10 cellular contexts compared by ENCODE assay signal in the genomic region with DNA sequence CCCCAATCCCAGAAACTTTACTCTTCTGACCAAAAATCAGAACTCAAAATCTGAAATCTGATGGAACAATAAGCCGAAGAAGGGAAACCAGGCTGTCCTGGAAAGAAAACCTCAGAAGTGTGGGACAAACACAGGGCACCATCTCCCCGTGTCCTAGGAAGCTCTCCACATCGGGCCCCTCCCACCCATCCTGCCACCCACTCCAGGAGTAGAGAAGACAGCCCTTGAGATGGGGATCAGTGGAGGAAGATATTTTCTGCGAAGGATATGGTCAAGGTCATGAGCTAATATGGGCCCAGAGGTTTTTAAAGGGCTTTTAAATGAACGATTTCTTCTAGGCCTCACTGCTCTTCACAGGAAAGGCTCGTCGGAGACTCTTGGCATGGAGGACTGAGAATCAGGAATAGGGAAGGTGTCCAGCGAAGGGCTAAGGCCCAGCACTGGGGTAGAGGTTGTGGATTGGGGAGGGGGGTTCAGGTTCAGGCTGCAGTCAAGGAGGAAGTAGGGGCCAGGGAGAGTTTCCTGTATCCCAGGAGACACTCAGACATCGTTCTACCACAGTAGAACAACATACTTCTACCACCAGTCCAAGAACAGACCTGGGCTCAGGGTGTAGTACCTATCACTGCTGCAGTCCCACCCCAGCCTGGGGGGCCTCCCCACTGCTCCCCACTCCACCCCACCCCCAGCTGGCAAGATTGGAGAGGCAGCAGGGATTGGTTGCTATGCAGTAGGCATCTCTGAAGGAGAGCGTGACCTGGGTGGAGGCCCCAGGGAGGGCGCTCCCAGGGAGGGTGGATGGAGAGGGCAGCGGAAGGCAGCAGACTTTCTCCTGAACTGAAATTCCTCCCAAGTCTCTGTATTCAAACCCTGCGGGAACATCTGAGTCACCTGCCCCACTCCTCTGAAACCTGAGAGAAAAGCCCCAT. TPM values are rescaled to one million over a fixed set of nuclear protein-coding genes. Genes with fewer than 3 reads are reported as not detected.
DNase-seq lines count a peak whose midpoint lies in the region; ATAC-seq and TF ChIP-seq lines count a peak whose summit lies in the region.
"Had no signal": no experiment of that assay in that cellular context is flagged by ENCODE, and none has a peak within 500 bp of the region (broad histone marks: within the 10 kb centered on the region; RNA-seq: fewer than 3 reads in every experiment).

No MANE protein-coding gene starts in this region.

- no peak for DNase-seq in activated naive CD4-positive, alpha-beta T cell (lab: John Stamatoyannopoulos, UW)
- DNase-seq in activated naive CD8-positive, alpha-beta T cell treated with anti-CD3 and anti-CD28 coated beads, Interleukin-2, amount 50 U/mL, for 24 hours: no peak
- DNase-seq in neural crest cell (ENCODE audit: low read depth, low spot score) (no peak), aorta (no peak), SHP77 (lab: John Stamatoyannopoulos, UW) (no peak)
- DNase-seq: NCI-H1436 treated with DMSO at 0.1 percent for 48 hours; stimulated activated CD4-positive, alpha-beta T cell treated with anti-CD3 and anti-CD28 coated beads, Interleukin-15, amount 100 ng/mL, for 24 hours had no signal

- no peak for TF ChIP-seq CTCF in neural crest cell (conservative IDR thresholded peaks at IDR 0.05)

- H3K4me1 Mint-ChIP-seq in activated naive CD4-positive, alpha-beta T cell treated with anti-CD3 and anti-CD28 coated beads, Interleukin-2, amount 50 U/mL, for 24 hours: peaks cover 80% of the 10 kb centered on the region
- peaks cover 80% of the 10 kb centered on the region for H3K4me1 Mint-ChIP-seq in activated naive CD8-positive, alpha-beta T cell treated with anti-CD3 and anti-CD28 coated beads, Interleukin-2, amount 50 U/mL, for 24 hours
- peaks cover 26% of the 10 kb centered on the region for H3K4me1 Mint-ChIP-seq in neural crest cell

- H3K36me3 Mint-ChIP-seq in activated naive CD4-positive, alpha-beta T cell treated with anti-CD3 and anti-CD28 coated beads, Interleukin-2, amount 50 U/mL, for 24 hours: peaks cover 3% of the 10 kb centered on the region
- H3K36me3 Mint-ChIP-seq in activated naive CD8-positive, alpha-beta T cell treated with anti-CD3 and anti-CD28 coated beads, Interleukin-2, amount 50 U/mL, for 24 hours (ENCODE audit: low read depth): peaks cover 12% of the 10 kb centered on the region
- no peaks in the 10 kb centered on the region for H3K36me3 Mint-ChIP-seq in neural crest cell (ENCODE audit: low read depth)

- H3K9me3 Mint-ChIP-seq in activated naive CD4-positive, alpha-beta T cell treated with anti-CD3 and anti-CD28 coated beads, Interleukin-2, amount 50 U/mL, for 24 hours: no peaks in the 10 kb centered on the region
- H3K9me3 Mint-ChIP-seq in activated naive CD8-positive, alpha-beta T cell treated with anti-CD3 and anti-CD28 coated beads, Interleukin-2, amount 50 U/mL, for 24 hours: no peaks in the 10 kb centered on the region
- H3K9me3 Mint-ChIP-seq in neural crest cell: no peaks in the 10 kb centered on the region

- no peaks in the 10 kb centered on the region for H3K9me3 ChIP-seq in aorta (ENCODE audit: control insufficient read depth, low read length)

- no peaks in the 10 kb centered on the region for H3K27me3 ChIP-seq in aorta (ENCODE audit: control insufficient read depth in 1 of 2, insufficient read depth in 2 of 2, low read length in 1 of 2)

- no peak overlapping the region for H3K4me3 ChIP-seq in aorta (ENCODE audit: low read length in 2 of 2)

- peak overlapping the region; percentile 35 to 55 for H3K27ac ChIP-seq in aorta (ENCODE audit: low read depth in 1 of 2, low read length in 2 of 2)

- 55% methylated on average over 13 of the region's 13 CpGs for WGBS in aorta, 2 donors

- intact Hi-C loops in aorta (cut with DNase I): no loop called here

- H3K27ac Mint-ChIP-seq in activated naive CD4-positive, alpha-beta T cell treated with anti-CD3 and anti-CD28 coated beads, Interleukin-2, amount 50 U/mL, for 24 hours: peak overlapping the region; percentile 95
- H3K27ac Mint-ChIP-seq in activated naive CD8-positive, alpha-beta T cell treated with anti-CD3 and anti-CD28 coated beads, Interleukin-2, amount 50 U/mL, for 24 hours: peak overlapping the region; percentile 83
- peak overlapping the region; percentile 85 for H3K27ac Mint-ChIP-seq in neural crest cell (ENCODE audit: unreplicated experiment)

- H3K36me3 ChIP-seq in aorta (ENCODE audit: control insufficient read depth in 1 of 2, insufficient read depth in 2 of 2, low read length in 1 of 2): peaks cover 0 to 4% of the 10 kb centered on the region in 2 donors

- H3K27me3 Mint-ChIP-seq in activated naive CD4-positive, alpha-beta T cell treated with anti-CD3 and anti-CD28 coated beads, Interleukin-2, amount 50 U/mL, for 24 hours: no peaks in the 10 kb centered on the region
- H3K27me3 Mint-ChIP-seq in activated naive CD8-positive, alpha-beta T cell treated with anti-CD3 and anti-CD28 coated beads, Interleukin-2, amount 50 U/mL, for 24 hours: no peaks in the 10 kb centered on the region
- H3K27me3 Mint-ChIP-seq in neural crest cell (ENCODE audit: low read depth): no peaks in the 10 kb centered on the region

- H3K4me1 ChIP-seq in aorta (ENCODE audit: control insufficient read depth in 1 of 2, insufficient read depth in 2 of 2, low read length in 2 of 2): no peaks in the 10 kb centered on the region

- peak overlapping the region; percentile 62 for H3K4me3 Mint-ChIP-seq in activated naive CD4-positive, alpha-beta T cell treated with anti-CD3 and anti-CD28 coated beads, Interleukin-2, amount 50 U/mL, for 24 hours
- peak overlapping the region; percentile 17 for H3K4me3 Mint-ChIP-seq in activated naive CD8-positive, alpha-beta T cell treated with anti-CD3 and anti-CD28 coated beads, Interleukin-2, amount 50 U/mL, for 24 hours
- H3K4me3 Mint-ChIP-seq in neural crest cell: no peak overlapping the region

- ATAC-seq in activated naive CD8-positive, alpha-beta T cell treated with anti-CD3 and anti-CD28 coated beads, Interleukin-2, amount 50 U/mL, for 24 hours: no peak
- ATAC-seq in aorta (ENCODE audit: low FRiP score): no peak
- ATAC-seq in GM18909 (IDR thresholded peaks at IDR 0.05; ENCODE audit: poor library complexity, unreplicated experiment): no peak
- ATAC-seq in HG03439 (IDR thresholded peaks at IDR 0.05; ENCODE audit: unreplicated experiment): no peak

RNA-seq across cellular contexts. Expression of a gene that starts 1.2 kb away (rescaled TPM):
- total RNA-seq in neural crest cell (not detected in 2 replicates), aorta (not detected)
- polyA plus RNA-seq in aorta: not detected

RNA-seq across cellular contexts. Expression of a gene that starts 3.7 kb away (rescaled TPM):
- 10.3 and 11.7 TPM in 2 replicates for total RNA-seq in neural crest cell
- 100 to 1,000 TPM; 406 to 967 TPM for total RNA-seq in aorta
- 1,000 to 10,000 TPM; 3,369 to 4,033 TPM for polyA plus RNA-seq in aorta

RNA-seq across cellular contexts. Expression of a gene that starts 6.1 kb away (rescaled TPM):
- not detected in 2 replicates for total RNA-seq in neural crest cell
- total RNA-seq in aorta: 1,000 to 10,000 TPM in 1 of 2 donors, 100 to 1,000 TPM in 1; 934 to 1,126 TPM
- 1,000 to 10,000 TPM; 3,932 to 5,181 TPM for polyA plus RNA-seq in aorta

RNA-seq across cellular contexts. Expression of a gene that starts 7.2 kb away (rescaled TPM):
- total RNA-seq in neural crest cell (not detected in 2 replicates), aorta (1 to 10 TPM; 2.3 to 3.8 TPM)
- polyA plus RNA-seq in aorta: 10 to 100 TPM in 1 of 2 donors, 1 to 10 TPM in 1; 3.0 to 11.7 TPM

RNA-seq across cellular contexts. Expression of a gene that starts 23.7 kb away (rescaled TPM):
- not detected in 2 replicates for total RNA-seq in neural crest cell
- total RNA-seq in aorta: 1 to 10 TPM; 1.8 TPM
- polyA plus RNA-seq in aorta: 1 to 10 TPM; 2.1 to 6.4 TPM

Comparison
In these comparisons a context has a peak if more than half of its experiments do, and no peak if none do; other contexts are left out.
1. RNA of a gene that starts 3.7 kb away (total RNA-seq): 406 to 967 TPM in aorta; 10.3 to 11.7 TPM in neural crest cell; every median in the first group is over 10 times any median in the second.
2. RNA of a gene that starts 6.1 kb away (total RNA-seq): 934 to 1,126 TPM in aorta; not detected in neural crest cell; every median in the first group is over 100 times any median in the second.
3. Peak in every context shown above with its lines, with median percentiles within 50 percentile points of each other: H3K27ac Mint-ChIP-seq.